9 cellular contexts compared by ENCODE assay signal in the genomic region with DNA sequence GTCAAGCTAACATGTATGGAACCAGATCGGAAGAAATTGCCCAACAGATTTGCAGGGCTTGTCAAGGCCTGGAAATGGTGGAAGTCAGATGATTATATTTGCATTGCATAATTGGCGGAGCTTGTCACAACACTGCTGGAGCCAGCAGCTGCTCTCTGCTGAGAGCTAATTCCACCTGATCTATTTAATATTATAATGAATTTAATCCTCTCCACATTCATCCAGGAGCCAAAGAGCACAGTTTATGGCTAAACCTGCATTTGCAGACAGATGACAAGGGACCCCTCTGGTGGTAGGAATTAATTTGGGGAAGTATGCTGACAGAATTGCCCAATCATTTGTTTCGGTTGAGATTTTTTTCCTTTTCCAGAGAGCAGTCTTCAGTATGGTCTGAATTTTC.
DNase-seq lines count a peak whose midpoint lies in the region; ATAC-seq, FAIRE-seq and TF ChIP-seq lines count a peak whose summit lies in the region.
"Had no signal": no experiment of that assay in that cellular context is flagged by ENCODE, and none has a peak within 500 bp of the region (broad histone marks: within the 10 kb centered on the region; RNA-seq: fewer than 3 reads in every experiment).

No MANE protein-coding gene starts in this region.

- TF ChIP-seq CTCF in astrocyte (IDR thresholded peaks at IDR 0.05; ENCODE audit: insufficient read depth, low read depth, low read length) (peak; percentile 41), sigmoid colon (IDR thresholded peaks at IDR 0.05) (no peak), RWPE1 (conservative IDR thresholded peaks at IDR 0.05; ENCODE audit: low read depth) (no peak), esophagus muscularis mucosa (IDR thresholded peaks at IDR 0.05) (peak in 1 of 3 experiments; percentile 23)

- TF ChIP-seq EP300 in sigmoid colon (IDR thresholded peaks at IDR 0.05) (no peak), esophagus muscularis mucosa (IDR thresholded peaks at IDR 0.05) (no peak)

- no peak overlapping the region for H2AFZ ChIP-seq in astrocyte (ENCODE audit: low read depth, low read length)

- H3K27ac ChIP-seq in astrocyte (ENCODE audit: low read depth, low read length) = no peak overlapping the region
- no peak overlapping the region for H3K27ac ChIP-seq in naive thymus-derived CD4-positive, alpha-beta T cell (ENCODE audit: low read depth, low read length)
- H3K27ac ChIP-seq in CD8-positive, alpha-beta memory T cell (ENCODE audit: low read depth, low read length) = no peak overlapping the region
- no peak overlapping the region for H3K27ac ChIP-seq in sigmoid colon
- no peak overlapping the region for H3K27ac ChIP-seq in RWPE1
- no peak overlapping the region for H3K27ac ChIP-seq in esophagus muscularis mucosa (replicated peaks in 1 of 4)
- H3K27ac ChIP-seq: coronary artery had no signal

- no peaks in the 10 kb centered on the region for H3K9me3 Mint-ChIP-seq in astrocyte (ENCODE audit: unreplicated experiment)
- peaks cover 0 to 11% (median 0%) of the 10 kb centered on the region in 11 donors for H3K9me3 Mint-ChIP-seq in naive thymus-derived CD4-positive, alpha-beta T cell
- peaks cover 0 to 7% (median 3%) of the 10 kb centered on the region in 5 donors for H3K9me3 Mint-ChIP-seq in CD8-positive, alpha-beta memory T cell

- no peaks in the 10 kb centered on the region for H3K9me3 ChIP-seq in astrocyte (ENCODE audit: insufficient read depth, low read depth, low read length)
- H3K9me3 ChIP-seq in naive thymus-derived CD4-positive, alpha-beta T cell (ENCODE audit: control insufficient read depth in 2 of 3, low read length in 3 of 3) = no peaks in the 10 kb centered on the region
- H3K9me3 ChIP-seq in CD8-positive, alpha-beta memory T cell (ENCODE audit: low read length) = no peaks in the 10 kb centered on the region
- H3K9me3 ChIP-seq in sigmoid colon = no peaks in the 10 kb centered on the region
- no peaks in the 10 kb centered on the region for H3K9me3 ChIP-seq in esophagus muscularis mucosa

- 76 to 80% methylated on average over 3 of the region's 3 CpGs for WGBS in sigmoid colon, 2 donors
- 68% methylated on average over 3 of the region's 3 CpGs for WGBS in esophagus muscularis mucosa

- no peaks in the 10 kb centered on the region for H3K4me1 ChIP-seq in astrocyte (ENCODE audit: insufficient read depth, low read length)
- no peaks in the 10 kb centered on the region for H3K4me1 ChIP-seq in naive thymus-derived CD4-positive, alpha-beta T cell (ENCODE audit: control insufficient read depth in 2 of 2, insufficient read depth in 2 of 2, low read length in 2 of 2)
- no peaks in the 10 kb centered on the region for H3K4me1 ChIP-seq in CD8-positive, alpha-beta memory T cell (ENCODE audit: insufficient read depth, low read length)
- H3K4me1 ChIP-seq in sigmoid colon = no peaks in the 10 kb centered on the region
- no peaks in the 10 kb centered on the region for H3K4me1 ChIP-seq in esophagus muscularis mucosa

- H3K4me3 ChIP-seq in astrocyte (ENCODE audit: insufficient read depth, low read depth, low read length) = no peak overlapping the region
- no peak overlapping the region for H3K4me3 ChIP-seq in naive thymus-derived CD4-positive, alpha-beta T cell (ENCODE audit: low read length)
- H3K4me3 ChIP-seq in CD8-positive, alpha-beta memory T cell (ENCODE audit: low read length) = no peak overlapping the region
- H3K4me3 ChIP-seq in sigmoid colon = no peak overlapping the region
- H3K4me3 ChIP-seq in esophagus muscularis mucosa = no peak overlapping the region
- H3K4me3 ChIP-seq: coronary artery had no signal

- no peak overlapping the region for H3K27ac Mint-ChIP-seq in astrocyte (ENCODE audit: unreplicated experiment)
- H3K27ac Mint-ChIP-seq in naive thymus-derived CD4-positive, alpha-beta T cell = no peak overlapping the region
- no peak overlapping the region for H3K27ac Mint-ChIP-seq in CD8-positive, alpha-beta memory T cell

- CTCF ChIA-PET in naive thymus-derived CD4-positive, alpha-beta T cell (lab: Charles Lee) = no interaction called here
- CTCF ChIA-PET in CD8-positive, alpha-beta memory T cell (lab: Charles Lee) = no interaction called here
- CTCF ChIA-PET in RWPE1 (lab: Yijun Ruan, JAX) = no interaction called here

- peak; percentile 31 for ATAC-seq in naive thymus-derived CD4-positive, alpha-beta T cell

- H3K79me2 ChIP-seq in astrocyte (ENCODE audit: insufficient read depth, low read length) = no peaks in the 10 kb centered on the region

- no peak overlapping the region for H3K4me2 ChIP-seq in astrocyte (ENCODE audit: low read length)

- no peak overlapping the region for H3K9ac ChIP-seq in astrocyte (ENCODE audit: low read length)

- POLR2A ChIA-PET in naive thymus-derived CD4-positive, alpha-beta T cell (lab: Charles Lee) = no interaction called here
- POLR2A ChIA-PET in CD8-positive, alpha-beta memory T cell (lab: Charles Lee) = no interaction called here
- POLR2A ChIA-PET in RWPE1 (lab: Yijun Ruan, JAX; ENCODE audit: low non-redundant PET) = no interaction called here

- no peak for FAIRE-seq in astrocyte (lab: Jason Lieb, UNC)

- no peaks in the 10 kb centered on the region for H4K20me1 ChIP-seq in astrocyte (ENCODE audit: insufficient read depth, low read length)

- H3K36me3 ChIP-seq in astrocyte (ENCODE audit: insufficient read depth, low read length) (no peaks in the 10 kb centered on the region), sigmoid colon (no peaks in the 10 kb centered on the region), esophagus muscularis mucosa (no peaks in the 10 kb centered on the region)
- no peaks in the 10 kb centered on the region for H3K36me3 ChIP-seq in naive thymus-derived CD4-positive, alpha-beta T cell (ENCODE audit: control insufficient read depth in 2 of 3, insufficient read depth in 3 of 3, low read length in 3 of 3)
- H3K36me3 ChIP-seq in CD8-positive, alpha-beta memory T cell (ENCODE audit: insufficient read depth, low read length) = no peaks in the 10 kb centered on the region

- intact Hi-C loops in naive thymus-derived CD4-positive, alpha-beta T cell (cut with micrococcal nuclease) = no loop called here
- intact Hi-C loops in sigmoid colon (cut with DNase I) (no loop called here), esophagus muscularis mucosa (cut with DNase I) (no loop called here)

- H3K27me3 ChIP-seq in astrocyte (ENCODE audit: insufficient read depth, low read length) (no peaks in the 10 kb centered on the region), sigmoid colon (no peaks in the 10 kb centered on the region), esophagus muscularis mucosa (peaks cover 0 to 4% (median 0%) of the 10 kb centered on the region in 4 donors)
- no peaks in the 10 kb centered on the region for H3K27me3 ChIP-seq in naive thymus-derived CD4-positive, alpha-beta T cell (ENCODE audit: control insufficient read depth in 2 of 2, insufficient read depth in 2 of 2, low read length in 2 of 2)
- no peaks in the 10 kb centered on the region for H3K27me3 ChIP-seq in CD8-positive, alpha-beta memory T cell (ENCODE audit: insufficient read depth, low read length, poor library complexity, severe bottlenecking)

- H3K4me1 Mint-ChIP-seq in astrocyte (ENCODE audit: low read depth, unreplicated experiment) = no peaks in the 10 kb centered on the region
- H3K4me1 Mint-ChIP-seq in naive thymus-derived CD4-positive, alpha-beta T cell = no peaks in the 10 kb centered on the region
- H3K4me1 Mint-ChIP-seq in CD8-positive, alpha-beta memory T cell = no peaks in the 10 kb centered on the region

- peak; percentile 94 for DNase-seq in DMS 273 (lab: John Stamatoyannopoulos, UW; ENCODE audit: unreplicated experiment)
- peak; percentile 99 for DNase-seq in NCI-H146 treated with DMSO at 0.1 percent for 48 hours (lab: John Stamatoyannopoulos, UW; ENCODE audit: unreplicated experiment)
- peak; percentile 7 for DNase-seq in astrocyte (ENCODE audit: low read depth)
- no peak for DNase-seq in naive thymus-derived CD4-positive, alpha-beta T cell
- DNase-seq in CD8-positive, alpha-beta memory T cell = no peak
- DNase-seq in sigmoid colon = no peak
- no peak for DNase-seq in RWPE1 (ENCODE audit: low spot score)
- DNase-seq in esophagus muscularis mucosa (ENCODE audit: extremely low spot score) = no peak

- H3K4me3 Mint-ChIP-seq in astrocyte (ENCODE audit: unreplicated experiment) = no peak overlapping the region
- H3K4me3 Mint-ChIP-seq in naive thymus-derived CD4-positive, alpha-beta T cell = no peak overlapping the region
- H3K4me3 Mint-ChIP-seq in CD8-positive, alpha-beta memory T cell = no peak overlapping the region

- no peaks in the 10 kb centered on the region for H3K36me3 Mint-ChIP-seq in astrocyte (ENCODE audit: low read depth, unreplicated experiment)
- no peaks in the 10 kb centered on the region for H3K36me3 Mint-ChIP-seq in naive thymus-derived CD4-positive, alpha-beta T cell
- no peaks in the 10 kb centered on the region for H3K36me3 Mint-ChIP-seq in CD8-positive, alpha-beta memory T cell

- H3K27me3 Mint-ChIP-seq in astrocyte (ENCODE audit: low read depth, unreplicated experiment) = peaks cover 3% of the 10 kb centered on the region
- H3K27me3 Mint-ChIP-seq in naive thymus-derived CD4-positive, alpha-beta T cell = no peaks in the 10 kb centered on the region
- H3K27me3 Mint-ChIP-seq in CD8-positive, alpha-beta memory T cell = no peaks in the 10 kb centered on the region

- TF ChIP-seq POLR2A in sigmoid colon (IDR thresholded peaks at IDR 0.05) = no peak
- TF ChIP-seq POLR2A in esophagus muscularis mucosa (IDR thresholded peaks at IDR 0.05; ENCODE audit: low read depth) = no peak

Comparison
In these comparisons a context has a peak if more than half of its experiments do, and no peak if none do; other contexts are left out.
1. DNase-seq: peak in DMS 273 (single experiment), NCI-H146 treated with DMSO at 0.1 percent for 48 hours (single experiment) and astrocyte (single experiment); none in naive thymus-derived CD4-positive, alpha-beta T cell (0 of 9), CD8-positive, alpha-beta memory T cell (0 of 5), sigmoid colon (single experiment), RWPE1 (single experiment) and esophagus muscularis mucosa (single experiment).